Comparison of ENCODE assay signal across 17 cellular contexts in the genomic region with DNA sequence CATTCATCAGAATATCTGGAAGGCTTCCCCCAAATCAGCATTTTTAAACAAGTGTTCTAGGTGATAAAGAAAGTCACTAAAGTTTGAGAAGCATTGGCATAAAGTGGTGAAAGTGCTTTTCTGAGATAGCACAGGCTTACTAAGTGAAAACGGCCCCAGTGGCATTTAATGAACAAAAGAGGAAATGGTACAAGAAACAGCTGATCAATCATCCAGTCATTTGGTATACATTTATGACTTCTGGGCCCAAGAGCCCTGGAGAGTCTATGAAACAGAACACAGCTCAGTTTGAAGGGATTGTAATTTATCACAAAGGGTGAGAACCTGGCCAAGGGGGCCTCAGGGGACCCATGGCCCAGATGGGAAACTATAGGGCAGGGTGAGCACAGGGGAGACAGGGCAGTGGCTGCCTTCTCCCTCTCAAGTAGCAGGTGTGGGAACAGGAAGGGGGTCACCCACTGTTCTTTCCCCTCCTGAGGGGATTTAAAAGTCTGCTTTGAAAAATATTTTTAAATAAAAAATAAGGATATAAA.
A peak's percentile ranks its signal among the peaks of the same experiment; 100 is the strongest.
DNase-seq lines count a peak whose midpoint lies in the region; ATAC-seq and TF ChIP-seq lines count a peak whose summit lies in the region.
"Had no signal": no experiment of that assay in that cellular context is flagged by ENCODE, and none has a peak within 500 bp of the region (broad histone marks: within the 10 kb centered on the region; RNA-seq: fewer than 3 reads in every experiment).

No MANE protein-coding gene starts in this region.

- H3K9ac ChIP-seq in stomach smooth muscle (ENCODE audit: low read length in 2 of 2): no peak overlapping the region

- peak overlapping the region; percentile 18 for H3K4me3 Mint-ChIP-seq in glutamatergic neuron (ENCODE audit: unreplicated experiment)
- H3K4me3 Mint-ChIP-seq: activated CD8-positive, alpha-beta T cell treated with anti-CD3 and anti-CD28 coated beads for 36 hours; H9; IgD-negative memory B cell; naive B cell; T-helper 17 cell had no signal

- H3K27me3 Mint-ChIP-seq in glutamatergic neuron (ENCODE audit: unreplicated experiment): peaks cover 41% of the 10 kb centered on the region

- H3K36me3 ChIP-seq in stomach smooth muscle (ENCODE audit: control insufficient read depth in 2 of 2, insufficient read depth in 2 of 2, low read length in 2 of 2): no peaks in the 10 kb centered on the region
- H3K36me3 ChIP-seq: left lung had no signal

- H3K4me3 ChIP-seq in stomach smooth muscle (ENCODE audit: low read length in 2 of 2): peak overlapping the region in 1 of 2 donors; percentile 3
- H3K4me3 ChIP-seq: left lung had no signal

- no peak for TF ChIP-seq CTCF in glutamatergic neuron (IDR thresholded peaks at IDR 0.05; ENCODE audit: partially characterized antibody, unreplicated experiment)

- H3K4me1 Mint-ChIP-seq in glutamatergic neuron (ENCODE audit: low read depth, unreplicated experiment): peaks cover 53% of the 10 kb centered on the region
- H3K4me1 Mint-ChIP-seq: IgD-negative memory B cell had no signal

- peak overlapping the region; percentile 50 for H3K27ac ChIP-seq in stomach smooth muscle (ENCODE audit: low read length)

- no peaks in the 10 kb centered on the region for H3K36me3 Mint-ChIP-seq in glutamatergic neuron (ENCODE audit: unreplicated experiment)
- H3K36me3 Mint-ChIP-seq: IgD-negative memory B cell, naive B cell had no signal

- H3K27ac Mint-ChIP-seq in glutamatergic neuron (ENCODE audit: unreplicated experiment): peak overlapping the region; percentile 62
- H3K27ac Mint-ChIP-seq: activated CD8-positive, alpha-beta T cell treated with anti-CD3 and anti-CD28 coated beads for 36 hours; activated T-helper 2 cell treated with anti-CD3 and anti-CD28 coated beads, Interferon-gamma antibody, Interleukin-2, Interleukin-4, amounts not matched to agents 10 μg/mL and 5 μg/mL and 100 μg/mL, durations not matched to agents 14 hours and 24 hours and 36 hours; H9; IgD-negative memory B cell; naive B cell; T-helper 17 cell had no signal

- H3K4me1 ChIP-seq in stomach smooth muscle (ENCODE audit: control insufficient read depth, insufficient read depth, low read length): peaks cover 41% of the 10 kb centered on the region

- peak; percentile 69 for ATAC-seq in GM18868 (IDR thresholded peaks at IDR 0.05; ENCODE audit: unreplicated experiment)
- ATAC-seq in HG03139 (IDR thresholded peaks at IDR 0.05; ENCODE audit: unreplicated experiment): no peak
- ATAC-seq: activated CD8-positive, alpha-beta T cell treated with anti-CD3 and anti-CD28 coated beads for 36 hours; T-helper 17 cell had no signal

- H3K27me3 ChIP-seq in stomach smooth muscle (ENCODE audit: control insufficient read depth in 1 of 2, insufficient read depth in 2 of 2, low read length in 2 of 2): no peaks in the 10 kb centered on the region
- H3K27me3 ChIP-seq: left lung had no signal

- DNase-seq in NCI-H146 treated with DMSO at 0.1 percent for 48 hours (lab: John Stamatoyannopoulos, UW; ENCODE audit: unreplicated experiment) (peak; percentile 12), glutamatergic neuron (no peak), activated gamma-delta T cell (lab: John Stamatoyannopoulos, UW) (no peak), AG08396 (ENCODE audit: low spot score) (no peak)
- DNase-seq: activated CD8-positive, alpha-beta T cell treated with anti-CD3 and anti-CD28 coated beads for 36 hours; H9; left lung; MV-4-11; naive B cell; NK-92 treated with Interleukin-12 subunit alpha and Interleukin-12 subunit beta, amount 100 ng/mL, for 24 hours; stimulated activated CD4-positive, alpha-beta T cell treated with anti-CD3 and anti-CD28 coated beads, Interleukin-15, amount 100 ng/mL, for 24 hours; T-helper 17 cell had no signal

- H3K9me3 Mint-ChIP-seq in glutamatergic neuron (ENCODE audit: unreplicated experiment): peaks cover 26% of the 10 kb centered on the region
- H3K9me3 Mint-ChIP-seq: activated CD8-positive, alpha-beta T cell treated with anti-CD3 and anti-CD28 coated beads for 36 hours; activated T-helper 2 cell treated with anti-CD3 and anti-CD28 coated beads, Interferon-gamma antibody, Interleukin-2, Interleukin-4, amounts not matched to agents 10 μg/mL and 5 μg/mL and 100 μg/mL, durations not matched to agents 14 hours and 24 hours and 36 hours; H9; IgD-negative memory B cell; naive B cell had no signal

- no peaks in the 10 kb centered on the region for H3K9me3 ChIP-seq in stomach smooth muscle (ENCODE audit: control insufficient read depth in 2 of 2, low read length in 2 of 2)
- H3K9me3 ChIP-seq: left lung had no signal
